In genomic region chr5:893711-894110, GRCh38 we compare ENCODE assay signal across 8 cellular contexts. TPM values are rescaled to one million over a fixed set of nuclear protein-coding genes. Genes with fewer than 3 reads are reported as not detected.
DNase-seq lines count a peak whose midpoint lies in the region; ATAC-seq and TF ChIP-seq lines count a peak whose summit lies in the region.

No MANE protein-coding gene starts in this region.

- intact Hi-C loops in activated CD8-positive, alpha-beta T cell treated with anti-CD3 and anti-CD28 coated beads for 36 hours (cut with micrococcal nuclease) = no loop called here

- H3K36me3 Mint-ChIP-seq in CD4-positive, CD25-positive, alpha-beta regulatory T cell = peaks cover 7% of the 10 kb centered on the region
- H3K36me3 Mint-ChIP-seq in activated CD8-positive, alpha-beta T cell treated with anti-CD3 and anti-CD28 coated beads for 36 hours (ENCODE audit: low read depth) = peaks cover 57% of the 10 kb centered on the region

- H3K36me3 ChIP-seq in CD4-positive, CD25-positive, alpha-beta regulatory T cell (ENCODE audit: control insufficient read depth, insufficient read depth, low read length) = peaks cover 27% of the 10 kb centered on the region
- peaks cover 60% of the 10 kb centered on the region for H3K36me3 ChIP-seq in HUES48 (ENCODE audit: control insufficient read depth, insufficient read depth, low read length)
- no peaks in the 10 kb centered on the region for H3K36me3 ChIP-seq in kidney epithelial cell (ENCODE audit: control insufficient read depth, insufficient read depth, low read length)

- H3K27me3 Mint-ChIP-seq in CD4-positive, CD25-positive, alpha-beta regulatory T cell = no peaks in the 10 kb centered on the region
- H3K27me3 Mint-ChIP-seq in activated CD8-positive, alpha-beta T cell treated with anti-CD3 and anti-CD28 coated beads for 36 hours = no peaks in the 10 kb centered on the region

- no peaks in the 10 kb centered on the region for H3K9me3 ChIP-seq in CD4-positive, CD25-positive, alpha-beta regulatory T cell (ENCODE audit: control insufficient read depth in 2 of 2, low read length in 2 of 2)
- H3K9me3 ChIP-seq in HUES48 (ENCODE audit: control insufficient read depth, insufficient read depth, low read length) = no peaks in the 10 kb centered on the region

- CTCF ChIA-PET in activated CD8-positive, alpha-beta T cell treated with anti-CD3 and anti-CD28 coated beads for 36 hours (lab: Charles Lee) = interaction anchor here (1.0 to 4.3 kb wide), 2 partner anchors 10 to 30 kb away, joined by 3 to 25 read pairs; no protein-coding TSS in a partner anchor

- H3K4me1 Mint-ChIP-seq in CD4-positive, CD25-positive, alpha-beta regulatory T cell = peaks cover 3 to 36% (median 9%) of the 10 kb centered on the region in 4 donors
- peaks cover 26% of the 10 kb centered on the region for H3K4me1 Mint-ChIP-seq in activated CD8-positive, alpha-beta T cell treated with anti-CD3 and anti-CD28 coated beads for 36 hours (ENCODE audit: low read depth)

- peak overlapping the region; percentile 94 for H3K9ac ChIP-seq in HUES48 (ENCODE audit: low read depth, low read length)

- no peak overlapping the region for H3K27ac ChIP-seq in CD4-positive, CD25-positive, alpha-beta regulatory T cell (ENCODE audit: insufficient read depth, low read length, poor library complexity, severe bottlenecking)
- no peak overlapping the region for H3K27ac ChIP-seq in HUES48 (ENCODE audit: low read depth, low read length)

- H3K9me3 Mint-ChIP-seq in CD4-positive, CD25-positive, alpha-beta regulatory T cell = no peaks in the 10 kb centered on the region
- H3K9me3 Mint-ChIP-seq in activated CD8-positive, alpha-beta T cell treated with anti-CD3 and anti-CD28 coated beads for 36 hours = no peaks in the 10 kb centered on the region

- no peaks in the 10 kb centered on the region for H3K27me3 ChIP-seq in CD4-positive, CD25-positive, alpha-beta regulatory T cell (ENCODE audit: control insufficient read depth, insufficient read depth, low read length)
- no peaks in the 10 kb centered on the region for H3K27me3 ChIP-seq in HUES48 (ENCODE audit: control insufficient read depth, insufficient read depth, low read length)
- H3K27me3 ChIP-seq in kidney epithelial cell (ENCODE audit: control insufficient read depth, insufficient read depth, low read length) = no peaks in the 10 kb centered on the region

- no peak overlapping the region for H3K27ac Mint-ChIP-seq in CD4-positive, CD25-positive, alpha-beta regulatory T cell
- peak overlapping the region; percentile 50 for H3K27ac Mint-ChIP-seq in activated CD8-positive, alpha-beta T cell treated with anti-CD3 and anti-CD28 coated beads for 36 hours

- H3K4me1 ChIP-seq in CD4-positive, CD25-positive, alpha-beta regulatory T cell (ENCODE audit: control insufficient read depth, insufficient read depth, low read length, poor library complexity, severe bottlenecking) = peaks cover 30% of the 10 kb centered on the region
- H3K4me1 ChIP-seq in HUES48 (ENCODE audit: control insufficient read depth, insufficient read depth, low read length) = peaks cover 9% of the 10 kb centered on the region; the same call in 1 of the 2 replicates

- H3K4me3 Mint-ChIP-seq in CD4-positive, CD25-positive, alpha-beta regulatory T cell = peak overlapping the region; percentile 53 to 84 (median 76)
- peak overlapping the region; percentile 87 for H3K4me3 Mint-ChIP-seq in activated CD8-positive, alpha-beta T cell treated with anti-CD3 and anti-CD28 coated beads for 36 hours

- ATAC-seq in CD4-positive, CD25-positive, alpha-beta regulatory T cell (ENCODE audit: low read depth in 2 of 2) = no peak
- no peak for ATAC-seq in activated CD8-positive, alpha-beta T cell treated with anti-CD3 and anti-CD28 coated beads for 36 hours

- POLR2A ChIA-PET in activated CD8-positive, alpha-beta T cell treated with anti-CD3 and anti-CD28 coated beads for 36 hours (lab: Charles Lee) = interaction anchor here (0.6 to 1.4 kb wide), 5 partner anchors 12 to 446 kb away, joined by 3 to 5 read pairs (median 3); no protein-coding TSS in a partner anchor

- DNase-seq in CD4-positive, CD25-positive, alpha-beta regulatory T cell = peak in 1 of 3 donors; percentile 5
- DNase-seq in activated CD8-positive, alpha-beta T cell treated with anti-CD3 and anti-CD28 coated beads for 36 hours = no peak
- DNase-seq in kidney epithelial cell (ENCODE audit: low read depth) (no peak), 8988T (no peak), mesenteric fat pad (ENCODE audit: low spot score) (no peak), cerebellum (ENCODE audit: low spot score) (no peak), superior temporal gyrus (ENCODE audit: extremely low spot score) (no peak)

- no peak for TF ChIP-seq CTCF in activated CD8-positive, alpha-beta T cell treated with anti-CD3 and anti-CD28 coated beads for 36 hours (IDR thresholded peaks at IDR 0.05)
- no peak for TF ChIP-seq CTCF in kidney epithelial cell (IDR thresholded peaks at IDR 0.05; ENCODE audit: insufficient read depth, low read length, poor library complexity, severe bottlenecking)

- H3K4me3 ChIP-seq in CD4-positive, CD25-positive, alpha-beta regulatory T cell (ENCODE audit: low read depth, low read length) = no peak overlapping the region
- H3K4me3 ChIP-seq in HUES48 (ENCODE audit: low read depth, low read length) (peak overlapping the region; percentile 89), kidney epithelial cell (ENCODE audit: low read depth, low read length) (peak overlapping the region; percentile 84)

RNA-seq across cellular contexts. Expression of gene TRIP13, which starts 1.0 kb away (rescaled TPM):
- 1.2 TPM for total RNA-seq in CD4-positive, CD25-positive, alpha-beta regulatory T cell
- 1 to 10 TPM; 1.1 to 1.7 (median 1.3) TPM for polyA plus RNA-seq in CD4-positive, CD25-positive, alpha-beta regulatory T cell
- total RNA-seq in activated CD8-positive, alpha-beta T cell treated with anti-CD3 and anti-CD28 coated beads for 36 hours = 10 to 100 TPM; 31.0 to 36.9 TPM
- total RNA-seq in kidney epithelial cell = 7.4 and 10.8 TPM in 2 replicates
- total RNA-seq in mesenteric fat pad = 1.2 TPM
- total RNA-seq in cerebellum = 7.0 TPM

RNA-seq across cellular contexts. Expression of gene BRD9, which starts 1.1 kb away (rescaled TPM):
- 139 TPM for total RNA-seq in CD4-positive, CD25-positive, alpha-beta regulatory T cell
- polyA plus RNA-seq in CD4-positive, CD25-positive, alpha-beta regulatory T cell = 10 to 100 TPM in 3 of 4 donors, 1 to 10 TPM in 1; 9.7 to 15.9 (median 12.0) TPM
- total RNA-seq in activated CD8-positive, alpha-beta T cell treated with anti-CD3 and anti-CD28 coated beads for 36 hours = 10 to 100 TPM; 46.6 to 51.7 TPM
- 47.3 and 47.9 TPM in 2 replicates for total RNA-seq in kidney epithelial cell
- total RNA-seq in mesenteric fat pad = 38.2 TPM
- total RNA-seq in cerebellum = 44.2 TPM

RNA-seq across cellular contexts. Expression of gene ZDHHC11, which starts 42.9 kb away (rescaled TPM):
- total RNA-seq in CD4-positive, CD25-positive, alpha-beta regulatory T cell = 18.3 TPM
- polyA plus RNA-seq in CD4-positive, CD25-positive, alpha-beta regulatory T cell = not detected
- total RNA-seq in activated CD8-positive, alpha-beta T cell treated with anti-CD3 and anti-CD28 coated beads for 36 hours = 1 to 10 TPM; 4.6 to 6.0 TPM
- total RNA-seq in kidney epithelial cell (0.68 and 1.3 TPM in 2 replicates), mesenteric fat pad (11.0 TPM), cerebellum (11.6 TPM)
